Comparison of ENCODE assay signal across 1 cellular context in the genomic region with DNA sequence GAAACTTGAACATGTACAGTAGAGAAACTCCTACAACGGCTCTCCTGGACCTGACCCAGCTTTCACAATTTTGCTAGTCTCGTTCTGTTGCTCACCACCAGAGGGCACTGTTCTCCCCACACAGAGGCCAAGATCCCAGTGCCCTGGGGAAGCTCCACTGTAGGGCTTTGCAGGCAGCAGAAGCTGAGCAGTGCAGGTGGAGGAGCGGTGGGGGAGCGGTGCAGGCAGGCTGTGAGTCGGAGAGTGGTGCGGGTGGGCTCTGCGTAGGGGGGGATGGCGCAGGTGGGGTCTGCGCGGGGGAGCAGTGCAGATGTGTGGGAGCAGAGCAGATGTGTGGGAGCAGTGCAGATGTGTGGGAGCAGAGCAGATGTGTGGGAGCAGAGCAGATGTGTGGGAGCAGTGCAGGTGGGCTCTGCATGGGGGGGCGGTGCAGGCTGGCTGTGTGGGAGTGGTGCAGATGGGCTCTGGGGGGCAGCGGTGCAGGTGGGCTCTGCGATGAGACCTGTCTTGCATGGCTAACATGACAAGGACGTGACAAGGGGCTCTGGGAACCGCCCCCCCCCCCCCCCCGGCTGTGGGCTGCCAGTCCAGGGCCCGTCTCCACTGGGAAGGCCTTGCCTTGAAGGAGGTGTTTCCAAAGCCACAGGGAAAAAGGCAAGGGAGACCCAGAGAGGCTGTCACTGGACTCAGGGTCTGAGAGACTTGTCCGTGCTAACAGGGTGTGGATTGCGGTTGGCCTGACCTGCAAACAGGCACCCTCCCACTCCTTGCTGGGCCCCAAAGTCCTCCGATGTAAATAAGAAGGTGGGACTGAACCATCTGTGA.
TF ChIP-seq lines count a peak whose summit lies in the region.

No MANE protein-coding gene starts in this region.

TF ChIP-seq in HepG2, 621 proteins besides CTCF, POLR2A, EP300 and RAD21 (continues in another document):
- TF ChIP-seq YY1 (IDR thresholded peaks at IDR 0.05; ENCODE audit: insufficient read depth, insufficient replicate concordance, low read depth, low read length) = peak; percentile 18
- TF ChIP-seq, protein P1, sequence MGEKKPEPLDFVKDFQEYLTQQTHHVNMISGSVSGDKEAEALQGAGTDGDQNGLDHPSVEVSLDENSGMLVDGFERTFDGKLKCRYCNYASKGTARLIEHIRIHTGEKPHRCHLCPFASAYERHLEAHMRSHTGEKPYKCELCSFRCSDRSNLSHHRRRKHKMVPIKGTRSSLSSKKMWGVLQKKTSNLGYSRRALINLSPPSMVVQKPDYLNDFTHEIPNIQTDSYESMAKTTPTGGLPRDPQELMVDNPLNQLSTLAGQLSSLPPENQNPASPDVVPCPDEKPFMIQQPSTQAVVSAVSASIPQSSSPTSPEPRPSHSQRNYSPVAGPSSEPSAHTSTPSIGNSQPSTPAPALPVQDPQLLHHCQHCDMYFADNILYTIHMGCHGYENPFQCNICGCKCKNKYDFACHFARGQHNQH (CRISPR knock-in tag; IDR thresholded peaks at IDR 0.05) = no peak
- no peak for TF ChIP-seq KAT8 (CRISPR knock-in tag; IDR thresholded peaks at IDR 0.05)
- TF ChIP-seq HIVEP1 (CRISPR knock-in tag; IDR thresholded peaks at IDR 0.05) = no peak
- TF ChIP-seq ZNF547 (CRISPR knock-in tag; IDR thresholded peaks at IDR 0.05) = 0 out of 2 replicates have a peak, but pooled peaks have one; percentile 65
- TF ChIP-seq KAT7 (CRISPR knock-in tag; IDR thresholded peaks at IDR 0.05; ENCODE audit: borderline replicate concordance) = no peak
- 0 out of 3 replicates have a peak, but pooled peaks have one; percentile 39 for TF ChIP-seq MXI1 (IDR thresholded peaks at IDR 0.05; ENCODE audit: borderline replicate concordance, low read depth, low read length)
- TF ChIP-seq, protein P2, sequence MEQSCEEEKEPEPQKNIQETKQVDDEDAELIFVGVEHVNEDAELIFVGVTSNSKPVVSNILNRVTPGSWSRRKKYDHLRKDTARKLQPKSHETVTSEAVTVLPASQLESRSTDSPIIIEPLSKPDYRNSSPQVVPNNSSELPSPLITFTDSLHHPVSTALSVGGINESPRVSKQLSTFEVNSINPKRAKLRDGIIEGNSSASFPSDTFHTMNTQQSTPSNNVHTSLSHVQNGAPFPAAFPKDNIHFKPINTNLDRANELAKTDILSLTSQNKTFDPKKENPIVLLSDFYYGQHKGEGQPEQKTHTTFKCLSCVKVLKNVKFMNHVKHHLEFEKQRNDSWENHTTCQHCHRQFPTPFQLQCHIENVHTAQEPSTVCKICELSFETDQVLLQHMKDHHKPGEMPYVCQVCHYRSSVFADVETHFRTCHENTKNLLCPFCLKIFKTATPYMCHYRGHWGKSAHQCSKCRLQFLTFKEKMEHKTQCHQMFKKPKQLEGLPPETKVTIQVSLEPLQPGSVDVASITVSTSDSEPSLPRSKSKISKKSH (CRISPR knock-in tag; IDR thresholded peaks at IDR 0.05; ENCODE audit: borderline replicate concordance) = no peak; the same call in 1 of the 2 replicates
- no peak for TF ChIP-seq KLF16 (CRISPR knock-in tag; IDR thresholded peaks at IDR 0.05)
- TF ChIP-seq, protein P3, sequence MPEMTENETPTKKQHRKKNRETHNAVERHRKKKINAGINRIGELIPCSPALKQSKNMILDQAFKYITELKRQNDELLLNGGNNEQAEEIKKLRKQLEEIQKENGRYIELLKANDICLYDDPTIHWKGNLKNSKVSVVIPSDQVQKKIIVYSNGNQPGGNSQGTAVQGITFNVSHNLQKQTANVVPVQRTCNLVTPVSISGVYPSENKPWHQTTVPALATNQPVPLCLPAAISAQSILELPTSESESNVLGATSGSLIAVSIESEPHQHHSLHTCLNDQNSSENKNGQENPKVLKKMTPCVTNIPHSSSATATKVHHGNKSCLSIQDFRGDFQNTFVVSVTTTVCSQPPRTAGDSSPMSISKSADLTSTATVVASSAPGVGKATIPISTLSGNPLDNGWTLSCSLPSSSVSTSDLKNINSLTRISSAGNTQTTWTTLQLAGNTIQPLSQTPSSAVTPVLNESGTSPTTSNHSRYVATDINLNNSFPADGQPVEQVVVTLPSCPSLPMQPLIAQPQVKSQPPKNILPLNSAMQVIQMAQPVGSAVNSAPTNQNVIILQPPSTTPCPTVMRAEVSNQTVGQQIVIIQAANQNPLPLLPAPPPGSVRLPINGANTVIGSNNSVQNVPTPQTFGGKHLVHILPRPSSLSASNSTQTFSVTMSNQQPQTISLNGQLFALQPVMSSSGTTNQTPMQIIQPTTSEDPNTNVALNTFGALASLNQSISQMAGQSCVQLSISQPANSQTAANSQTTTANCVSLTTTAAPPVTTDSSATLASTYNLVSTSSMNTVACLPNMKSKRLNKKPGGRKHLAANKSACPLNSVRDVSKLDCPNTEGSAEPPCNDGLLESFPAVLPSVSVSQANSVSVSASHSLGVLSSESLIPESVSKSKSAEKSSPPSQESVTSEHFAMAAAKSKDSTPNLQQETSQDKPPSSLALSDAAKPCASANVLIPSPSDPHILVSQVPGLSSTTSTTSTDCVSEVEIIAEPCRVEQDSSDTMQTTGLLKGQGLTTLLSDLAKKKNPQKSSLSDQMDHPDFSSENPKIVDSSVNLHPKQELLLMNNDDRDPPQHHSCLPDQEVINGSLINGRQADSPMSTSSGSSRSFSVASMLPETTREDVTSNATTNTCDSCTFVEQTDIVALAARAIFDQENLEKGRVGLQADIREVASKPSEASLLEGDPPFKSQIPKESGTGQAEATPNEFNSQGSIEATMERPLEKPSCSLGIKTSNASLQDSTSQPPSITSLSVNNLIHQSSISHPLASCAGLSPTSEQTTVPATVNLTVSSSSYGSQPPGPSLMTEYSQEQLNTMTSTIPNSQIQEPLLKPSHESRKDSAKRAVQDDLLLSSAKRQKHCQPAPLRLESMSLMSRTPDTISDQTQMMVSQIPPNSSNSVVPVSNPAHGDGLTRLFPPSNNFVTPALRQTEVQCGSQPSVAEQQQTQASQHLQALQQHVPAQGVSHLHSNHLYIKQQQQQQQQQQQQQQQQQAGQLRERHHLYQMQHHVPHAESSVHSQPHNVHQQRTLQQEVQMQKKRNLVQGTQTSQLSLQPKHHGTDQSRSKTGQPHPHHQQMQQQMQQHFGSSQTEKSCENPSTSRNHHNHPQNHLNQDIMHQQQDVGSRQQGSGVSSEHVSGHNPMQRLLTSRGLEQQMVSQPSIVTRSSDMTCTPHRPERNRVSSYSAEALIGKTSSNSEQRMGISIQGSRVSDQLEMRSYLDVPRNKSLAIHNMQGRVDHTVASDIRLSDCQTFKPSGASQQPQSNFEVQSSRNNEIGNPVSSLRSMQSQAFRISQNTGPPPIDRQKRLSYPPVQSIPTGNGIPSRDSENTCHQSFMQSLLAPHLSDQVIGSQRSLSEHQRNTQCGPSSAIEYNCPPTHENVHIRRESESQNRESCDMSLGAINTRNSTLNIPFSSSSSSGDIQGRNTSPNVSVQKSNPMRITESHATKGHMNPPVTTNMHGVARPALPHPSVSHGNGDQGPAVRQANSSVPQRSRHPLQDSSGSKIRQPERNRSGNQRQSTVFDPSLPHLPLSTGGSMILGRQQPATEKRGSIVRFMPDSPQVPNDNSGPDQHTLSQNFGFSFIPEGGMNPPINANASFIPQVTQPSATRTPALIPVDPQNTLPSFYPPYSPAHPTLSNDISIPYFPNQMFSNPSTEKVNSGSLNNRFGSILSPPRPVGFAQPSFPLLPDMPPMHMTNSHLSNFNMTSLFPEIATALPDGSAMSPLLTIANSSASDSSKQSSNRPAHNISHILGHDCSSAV (CRISPR knock-in tag; IDR thresholded peaks at IDR 0.05; ENCODE audit: borderline replicate concordance) = no peak
- TF ChIP-seq MTF2 (CRISPR knock-in tag; IDR thresholded peaks at IDR 0.05; ENCODE audit: borderline replicate concordance) = peak; percentile 77; the same call in 1 of the 2 replicates
- TF ChIP-seq ZNF230 (CRISPR knock-in tag; IDR thresholded peaks at IDR 0.05) = no peak
- TF ChIP-seq, protein P4, sequence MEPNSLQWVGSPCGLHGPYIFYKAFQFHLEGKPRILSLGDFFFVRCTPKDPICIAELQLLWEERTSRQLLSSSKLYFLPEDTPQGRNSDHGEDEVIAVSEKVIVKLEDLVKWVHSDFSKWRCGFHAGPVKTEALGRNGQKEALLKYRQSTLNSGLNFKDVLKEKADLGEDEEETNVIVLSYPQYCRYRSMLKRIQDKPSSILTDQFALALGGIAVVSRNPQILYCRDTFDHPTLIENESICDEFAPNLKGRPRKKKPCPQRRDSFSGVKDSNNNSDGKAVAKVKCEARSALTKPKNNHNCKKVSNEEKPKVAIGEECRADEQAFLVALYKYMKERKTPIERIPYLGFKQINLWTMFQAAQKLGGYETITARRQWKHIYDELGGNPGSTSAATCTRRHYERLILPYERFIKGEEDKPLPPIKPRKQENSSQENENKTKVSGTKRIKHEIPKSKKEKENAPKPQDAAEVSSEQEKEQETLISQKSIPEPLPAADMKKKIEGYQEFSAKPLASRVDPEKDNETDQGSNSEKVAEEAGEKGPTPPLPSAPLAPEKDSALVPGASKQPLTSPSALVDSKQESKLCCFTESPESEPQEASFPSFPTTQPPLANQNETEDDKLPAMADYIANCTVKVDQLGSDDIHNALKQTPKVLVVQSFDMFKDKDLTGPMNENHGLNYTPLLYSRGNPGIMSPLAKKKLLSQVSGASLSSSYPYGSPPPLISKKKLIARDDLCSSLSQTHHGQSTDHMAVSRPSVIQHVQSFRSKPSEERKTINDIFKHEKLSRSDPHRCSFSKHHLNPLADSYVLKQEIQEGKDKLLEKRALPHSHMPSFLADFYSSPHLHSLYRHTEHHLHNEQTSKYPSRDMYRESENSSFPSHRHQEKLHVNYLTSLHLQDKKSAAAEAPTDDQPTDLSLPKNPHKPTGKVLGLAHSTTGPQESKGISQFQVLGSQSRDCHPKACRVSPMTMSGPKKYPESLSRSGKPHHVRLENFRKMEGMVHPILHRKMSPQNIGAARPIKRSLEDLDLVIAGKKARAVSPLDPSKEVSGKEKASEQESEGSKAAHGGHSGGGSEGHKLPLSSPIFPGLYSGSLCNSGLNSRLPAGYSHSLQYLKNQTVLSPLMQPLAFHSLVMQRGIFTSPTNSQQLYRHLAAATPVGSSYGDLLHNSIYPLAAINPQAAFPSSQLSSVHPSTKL (CRISPR knock-in tag; IDR thresholded peaks at IDR 0.05) = peak; percentile 26; the same call in 1 of the 2 replicates
- peak; percentile 41; the same call in 1 of the 2 replicates for TF ChIP-seq GATAD2A (CRISPR knock-in tag; IDR thresholded peaks at IDR 0.05)
- no peak for TF ChIP-seq ZNF557 (CRISPR knock-in tag; IDR thresholded peaks at IDR 0.05)
- peak; percentile 50; the same call in 1 of the 2 replicates for TF ChIP-seq ZNF782 (CRISPR knock-in tag; IDR thresholded peaks at IDR 0.05; ENCODE audit: borderline replicate concordance)
- TF ChIP-seq SRSF1 (optimal IDR thresholded peaks at IDR 0.05; ENCODE audit: low read depth, low read length) = no peak
- peak; percentile 70; the same call in 1 of the 2 replicates for TF ChIP-seq KDM5B (CRISPR knock-in tag; IDR thresholded peaks at IDR 0.05; ENCODE audit: borderline replicate concordance)
- TF ChIP-seq, protein P5, sequence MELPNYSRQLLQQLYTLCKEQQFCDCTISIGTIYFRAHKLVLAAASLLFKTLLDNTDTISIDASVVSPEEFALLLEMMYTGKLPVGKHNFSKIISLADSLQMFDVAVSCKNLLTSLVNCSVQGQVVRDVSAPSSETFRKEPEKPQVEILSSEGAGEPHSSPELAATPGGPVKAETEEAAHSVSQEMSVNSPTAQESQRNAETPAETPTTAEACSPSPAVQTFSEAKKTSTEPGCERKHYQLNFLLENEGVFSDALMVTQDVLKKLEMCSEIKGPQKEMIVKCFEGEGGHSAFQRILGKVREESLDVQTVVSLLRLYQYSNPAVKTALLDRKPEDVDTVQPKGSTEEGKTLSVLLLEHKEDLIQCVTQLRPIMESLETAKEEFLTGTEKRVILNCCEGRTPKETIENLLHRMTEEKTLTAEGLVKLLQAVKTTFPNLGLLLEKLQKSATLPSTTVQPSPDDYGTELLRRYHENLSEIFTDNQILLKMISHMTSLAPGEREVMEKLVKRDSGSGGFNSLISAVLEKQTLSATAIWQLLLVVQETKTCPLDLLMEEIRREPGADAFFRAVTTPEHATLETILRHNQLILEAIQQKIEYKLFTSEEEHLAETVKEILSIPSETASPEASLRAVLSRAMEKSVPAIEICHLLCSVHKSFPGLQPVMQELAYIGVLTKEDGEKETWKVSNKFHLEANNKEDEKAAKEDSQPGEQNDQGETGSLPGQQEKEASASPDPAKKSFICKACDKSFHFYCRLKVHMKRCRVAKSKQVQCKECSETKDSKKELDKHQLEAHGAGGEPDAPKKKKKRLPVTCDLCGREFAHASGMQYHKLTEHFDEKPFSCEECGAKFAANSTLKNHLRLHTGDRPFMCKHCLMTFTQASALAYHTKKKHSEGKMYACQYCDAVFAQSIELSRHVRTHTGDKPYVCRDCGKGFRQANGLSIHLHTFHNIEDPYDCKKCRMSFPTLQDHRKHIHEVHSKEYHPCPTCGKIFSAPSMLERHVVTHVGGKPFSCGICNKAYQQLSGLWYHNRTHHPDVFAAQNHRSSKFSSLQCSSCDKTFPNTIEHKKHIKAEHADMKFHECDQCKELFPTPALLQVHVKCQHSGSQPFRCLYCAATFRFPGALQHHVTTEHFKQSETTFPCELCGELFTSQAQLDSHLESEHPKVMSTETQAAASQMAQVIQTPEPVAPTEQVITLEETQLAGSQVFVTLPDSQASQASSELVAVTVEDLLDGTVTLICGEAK (IDR thresholded peaks at IDR 0.05) = no peak
- TF ChIP-seq, protein P5 (CRISPR knock-in tag; IDR thresholded peaks at IDR 0.05) = no peak
- TF ChIP-seq TEAD3 (CRISPR knock-in tag; optimal IDR thresholded peaks at IDR 0.05; ENCODE audit: borderline replicate concordance) = peak; percentile 44
- 0 out of 2 replicates have a peak, but pooled peaks have one; percentile 14 for TF ChIP-seq ZNF614 (CRISPR knock-in tag; IDR thresholded peaks at IDR 0.05; ENCODE audit: borderline replicate concordance)
- TF ChIP-seq ZMYM4 (CRISPR knock-in tag; IDR thresholded peaks at IDR 0.05) = 0 out of 2 replicates have a peak, but pooled peaks have one; percentile 34
- no peak for TF ChIP-seq RFX1 (IDR thresholded peaks at IDR 0.05)
- TF ChIP-seq RXRB (CRISPR knock-in tag; IDR thresholded peaks at IDR 0.05; ENCODE audit: borderline replicate concordance) = no peak
